20 cellular contexts compared by ENCODE assay signal in genomic region chr20:37413354-37413753, GRCh38.
"Had no signal": no experiment of that assay in that cellular context is flagged by ENCODE, and none has a peak within 500 bp of the region (broad histone marks: within the 10 kb centered on the region; RNA-seq: fewer than 3 reads in every experiment).

No MANE protein-coding gene starts in this region.

- H3K27ac Mint-ChIP-seq: activated B cell treated with CpG ODN at 0.5 μM for 24 hours; activated CD4-positive, alpha-beta memory T cell treated with anti-CD3 and anti-CD28 coated beads, Interleukin-2, amount 10 ng/mL, durations not matched to agents 7 days and 5 days; activated CD8-positive, alpha-beta memory T cell treated with anti-CD3 and anti-CD28 coated beads, Interleukin-2, amount 10 ng/mL, durations not matched to agents 7 days and 5 days; activated naive CD8-positive, alpha-beta T cell treated with anti-CD3 and anti-CD28 coated beads for 36 hours; T-helper 2 cell treated with Interferon-gamma antibody and Interleukin-4, amounts not matched to agents 5 μg/mL and 100 μg/mL, for 36 hours had no signal

- H2AFZ ChIP-seq: parathyroid adenoma had no signal

- H3K27ac ChIP-seq: cardiac muscle cell, gastrocnemius medialis, heart left ventricle, parathyroid adenoma, thoracic aorta, upper lobe of right lung had no signal

- H3K36me3 Mint-ChIP-seq: activated CD8-positive, alpha-beta memory T cell treated with anti-CD3 and anti-CD28 coated beads, Interleukin-2, amount 10 ng/mL, durations not matched to agents 7 days and 5 days; activated naive CD8-positive, alpha-beta T cell treated with anti-CD3 and anti-CD28 coated beads for 36 hours; naive B cell had no signal

- H3K36me3 ChIP-seq: cardiac muscle cell, gastrocnemius medialis, heart left ventricle, thoracic aorta, upper lobe of right lung had no signal

- H3K4me2 ChIP-seq: smooth muscle cell had no signal

- H3K4me1 ChIP-seq: gastrocnemius medialis, parathyroid adenoma, upper lobe of right lung had no signal

- H3K9ac ChIP-seq: parathyroid adenoma had no signal

- H3K4me1 Mint-ChIP-seq: activated naive CD8-positive, alpha-beta T cell treated with anti-CD3 and anti-CD28 coated beads for 36 hours had no signal

- H3K79me2 ChIP-seq: parathyroid adenoma had no signal

- H3K4me3 Mint-ChIP-seq: activated B cell treated with CpG ODN at 0.5 μM for 24 hours; activated CD4-positive, alpha-beta memory T cell treated with anti-CD3 and anti-CD28 coated beads, Interleukin-2, amount 10 ng/mL, durations not matched to agents 7 days and 5 days; activated CD8-positive, alpha-beta memory T cell treated with anti-CD3 and anti-CD28 coated beads, Interleukin-2, amount 10 ng/mL, durations not matched to agents 7 days and 5 days; activated naive CD8-positive, alpha-beta T cell treated with anti-CD3 and anti-CD28 coated beads for 36 hours; T-helper 2 cell treated with Interferon-gamma antibody and Interleukin-4, amounts not matched to agents 5 μg/mL and 100 μg/mL, for 36 hours had no signal

- DNase-seq: activated B cell treated with CpG ODN at 0.5 μM for 24 hours; activated CD4-positive, alpha-beta memory T cell treated with anti-CD3 and anti-CD28 coated beads, Interleukin-2, amount 10 ng/mL, durations not matched to agents 7 days and 5 days; activated CD4-positive, alpha-beta T cell treated with anti-CD3 and anti-CD28 coated beads for 4 hours; activated CD8-positive, alpha-beta memory T cell treated with anti-CD3 and anti-CD28 coated beads, Interleukin-2, amount 10 ng/mL, durations not matched to agents 7 days and 5 days; activated naive CD8-positive, alpha-beta T cell treated with anti-CD3 and anti-CD28 coated beads for 36 hours; dermis blood vessel endothelial cell; erythroblast; gastrocnemius medialis; heart left ventricle; mesenchymal stem cell; naive B cell; stimulated activated CD4-positive, alpha-beta T cell treated with anti-CD3 and anti-CD28 coated beads, Interleukin-4, amount 100 ng/mL, for 1 hour; upper lobe of right lung had no signal

- H3K9me3 Mint-ChIP-seq: activated B cell treated with CpG ODN at 0.5 μM for 24 hours; activated CD4-positive, alpha-beta memory T cell treated with anti-CD3 and anti-CD28 coated beads, Interleukin-2, amount 10 ng/mL, durations not matched to agents 7 days and 5 days; activated naive CD8-positive, alpha-beta T cell treated with anti-CD3 and anti-CD28 coated beads for 36 hours; T-helper 2 cell treated with Interferon-gamma antibody and Interleukin-4, amounts not matched to agents 5 μg/mL and 100 μg/mL, for 36 hours had no signal

- H3K9me3 ChIP-seq: gastrocnemius medialis, heart left ventricle, mucosa of descending colon, thoracic aorta, upper lobe of right lung had no signal

- ATAC-seq: gastrocnemius medialis, heart left ventricle, sciatic nerve, upper lobe of right lung had no signal

- H3K4me3 ChIP-seq: cardiac muscle cell, heart left ventricle, mucosa of descending colon, smooth muscle cell, thoracic aorta, upper lobe of right lung had no signal
